ENCODE assay signal across 30 cellular contexts in genomic region chr7:48365010-48365409, GRCh38.
DNase-seq lines count a peak whose midpoint lies in the region; ATAC-seq and TF ChIP-seq lines count a peak whose summit lies in the region.
"Had no signal": no experiment of that assay in that cellular context is flagged by ENCODE, and none has a peak within 500 bp of the region (broad histone marks: within the 10 kb centered on the region; RNA-seq: fewer than 3 reads in every experiment).

No MANE protein-coding gene starts in this region.

- no peaks in the 10 kb centered on the region for H3K27me3 Mint-ChIP-seq in effector memory CD8-positive, alpha-beta T cell

- H3K9me3 Mint-ChIP-seq in effector memory CD8-positive, alpha-beta T cell = no peaks in the 10 kb centered on the region

- ATAC-seq in RWPE2 (ENCODE audit: low read depth) (peak; percentile 60; the same call in 2 of the 3 replicates), Right ventricle myocardium inferior (no peak)
- ATAC-seq in effector memory CD8-positive, alpha-beta T cell (replicated peaks) = no peak
- ATAC-seq: activated naive CD4-positive, alpha-beta T cell treated with anti-CD3 and anti-CD28 coated beads, Interleukin-2, amount 50 U/mL, for 72 hours; gastrocnemius medialis; naive thymus-derived CD4-positive, alpha-beta T cell; psoas muscle had no signal

- H3K4me3 ChIP-seq in RWPE2 (ENCODE audit: severe bottlenecking) (no peak overlapping the region), fibroblast of mammary gland (ENCODE audit: control insufficient read depth, low read depth, low read length) (no peak overlapping the region)
- H3K4me3 ChIP-seq: BLaER1, esophagus muscularis mucosa, gastrocnemius medialis, PC-9, psoas muscle, transverse colon had no signal

- no peak overlapping the region for H3K27ac Mint-ChIP-seq in effector memory CD8-positive, alpha-beta T cell
- H3K27ac Mint-ChIP-seq: activated naive CD4-positive, alpha-beta T cell treated with anti-CD3 and anti-CD28 coated beads, Interleukin-2, amount 50 U/mL, for 72 hours; mesothelial cell of epicardium; naive thymus-derived CD4-positive, alpha-beta T cell had no signal

- TF ChIP-seq CTCF in RWPE2 (IDR thresholded peaks at IDR 0.05; ENCODE audit: poor library complexity, severe bottlenecking) = no peak
- no peak for TF ChIP-seq CTCF in fibroblast of mammary gland (conservative IDR thresholded peaks at IDR 0.05; ENCODE audit: control insufficient read depth, insufficient read depth, low read depth, low read length)

- no peaks in the 10 kb centered on the region for H3K36me3 ChIP-seq in RWPE2 (ENCODE audit: low read depth)
- H3K36me3 ChIP-seq: BLaER1, esophagus muscularis mucosa, gastrocnemius medialis, transverse colon had no signal

- DNase-seq in H4 (ENCODE audit: low spot score) = peak; percentile 47
- DNase-seq in LHCN-M2 (ENCODE audit: low read depth) = peak; percentile 91
- no peak for DNase-seq in RWPE2 (ENCODE audit: low spot score)
- DNase-seq in fibroblast of mammary gland (ENCODE audit: low read depth) = peak; percentile 17
- DNase-seq in Right ventricle myocardium inferior (ENCODE audit: missing footprints) = no peak
- no peak for DNase-seq in NCI-H82 (lab: John Stamatoyannopoulos, UW)
- DNase-seq in effector memory CD8-positive, alpha-beta T cell = no peak
- DNase-seq: activated CD4-positive, alpha-beta T cell treated with anti-CD3 and anti-CD28 coated beads for 48 hours; activated effector memory CD4-positive, alpha-beta T cell treated with Interleukin-2 at 50 U/mL for 16 hours; caudate nucleus; DMS79; gastrocnemius medialis; GF-D8; H7; naive thymus-derived CD4-positive, alpha-beta T cell; NCI-H1436; NCI-H2107; nucleus accumbens; PC-9; psoas muscle; SHP77 treated with DMSO at 0.1 percent for 48 hours; stimulated activated CD4-positive, alpha-beta T cell treated with anti-CD3 and anti-CD28 coated beads, Interleukin-4, amount 100 ng/mL, for 24 hours; SW 1271; transverse colon had no signal

- H3K27ac ChIP-seq in RWPE2 (ENCODE audit: poor library complexity, severe bottlenecking) = peak overlapping the region; percentile 43
- H3K27ac ChIP-seq: BLaER1, esophagus muscularis mucosa, gastrocnemius medialis, HL-60, PC-9, psoas muscle, transverse colon, VCaP had no signal

- H3K27me3 ChIP-seq in RWPE2 (ENCODE audit: insufficient read depth, poor library complexity, severe bottlenecking) = no peaks in the 10 kb centered on the region
- H3K27me3 ChIP-seq: BLaER1, esophagus muscularis mucosa, gastrocnemius medialis, transverse colon had no signal

- H3K9me3 ChIP-seq in RWPE2 (ENCODE audit: severe bottlenecking) = no peaks in the 10 kb centered on the region
- H3K9me3 ChIP-seq: BLaER1, esophagus muscularis mucosa, gastrocnemius medialis, psoas muscle, transverse colon had no signal

- intact Hi-C loops in Right ventricle myocardium inferior (cut with DNase I) = no loop called here

- H3K36me3 Mint-ChIP-seq in effector memory CD8-positive, alpha-beta T cell (ENCODE audit: insufficient read depth) = no peaks in the 10 kb centered on the region
- H3K36me3 Mint-ChIP-seq: activated naive CD4-positive, alpha-beta T cell treated with anti-CD3 and anti-CD28 coated beads, Interleukin-2, amount 50 U/mL, for 72 hours; mesothelial cell of epicardium; naive thymus-derived CD4-positive, alpha-beta T cell had no signal

- H3K4me1 Mint-ChIP-seq in effector memory CD8-positive, alpha-beta T cell (ENCODE audit: low read depth in 2 of 2) = no peaks in the 10 kb centered on the region
- H3K4me1 Mint-ChIP-seq: mesothelial cell of epicardium; naive thymus-derived CD4-positive, alpha-beta T cell had no signal

- no peak overlapping the region for H3K4me3 Mint-ChIP-seq in effector memory CD8-positive, alpha-beta T cell
- H3K4me3 Mint-ChIP-seq: mesothelial cell of epicardium; naive thymus-derived CD4-positive, alpha-beta T cell had no signal

- H3K4me1 ChIP-seq in RWPE2 (ENCODE audit: insufficient read depth, poor library complexity, severe bottlenecking) = peaks cover 21% of the 10 kb centered on the region
- H3K4me1 ChIP-seq: BLaER1, esophagus muscularis mucosa, gastrocnemius medialis, psoas muscle, transverse colon had no signal

Comparison
In these comparisons a context has a peak if more than half of its experiments do, and no peak if none do; other contexts are left out.
1. DNase-seq: peak in H4 (single experiment), LHCN-M2 (single experiment) and fibroblast of mammary gland (single experiment); none in RWPE2 (single experiment), Right ventricle myocardium inferior (single experiment), NCI-H82 (single experiment) and effector memory CD8-positive, alpha-beta T cell (0 of 3).